Comparison of ENCODE assay signal across 15 cellular contexts in genomic region chr9:120395374-120395773, GRCh38.
DNase-seq lines count a peak whose midpoint lies in the region; ATAC-seq and TF ChIP-seq lines count a peak whose summit lies in the region.
"Had no signal": no experiment of that assay in that cellular context is flagged by ENCODE, and none has a peak within 500 bp of the region (broad histone marks: within the 10 kb centered on the region; RNA-seq: fewer than 3 reads in every experiment).

No MANE protein-coding gene starts in this region.

- BruUV-seq in MCF 10A (replicated peaks; lab: Mats Ljungman, UMichigan): no TSS peak

- H3K9me3 ChIP-seq in breast epithelium (no peaks in the 10 kb centered on the region), right lobe of liver (no peaks in the 10 kb centered on the region), sigmoid colon (no peaks in the 10 kb centered on the region)

- peak overlapping the region; percentile 71 for H3K27ac Mint-ChIP-seq in MCF 10A (ENCODE audit: low read depth, unreplicated experiment)

- TF ChIP-seq POLR2A in breast epithelium (IDR thresholded peaks at IDR 0.05): no peak
- no peak for TF ChIP-seq POLR2A in NB4 (IDR thresholded peaks at IDR 0.05; ENCODE audit: extremely low read depth, insufficient read length)
- TF ChIP-seq POLR2A in right lobe of liver (IDR thresholded peaks at IDR 0.05): no peak
- TF ChIP-seq POLR2A in sigmoid colon (IDR thresholded peaks at IDR 0.05): no peak

- H3K4me1 Mint-ChIP-seq in MCF 10A (ENCODE audit: insufficient read depth, unreplicated experiment): peaks cover 27% of the 10 kb centered on the region
- H3K4me1 Mint-ChIP-seq: H9 had no signal

- H3K4me3 Mint-ChIP-seq in MCF 10A (ENCODE audit: unreplicated experiment): no peak overlapping the region
- H3K4me3 Mint-ChIP-seq: H9 had no signal

- H3K27ac ChIP-seq in breast epithelium (no peak overlapping the region), right lobe of liver (peak overlapping the region in 2 of 3 donors; percentile 62 to 97), sigmoid colon (no peak overlapping the region)
- H3K27ac ChIP-seq: C4-2B had no signal

- H3K4me1 ChIP-seq in breast epithelium: no peaks in the 10 kb centered on the region
- peaks cover 0 to 63% (median 25%) of the 10 kb centered on the region in 4 donors for H3K4me1 ChIP-seq in right lobe of liver
- no peaks in the 10 kb centered on the region for H3K4me1 ChIP-seq in sigmoid colon

- no peaks in the 10 kb centered on the region for H3K9me3 Mint-ChIP-seq in MCF 10A (ENCODE audit: unreplicated experiment)
- H3K9me3 Mint-ChIP-seq: H9 had no signal

- ATAC-seq in right lobe of liver: no peak
- no peak for ATAC-seq in HG03280 (IDR thresholded peaks at IDR 0.05; ENCODE audit: unreplicated experiment)

- intact Hi-C loops in MCF 10A (cut with micrococcal nuclease) (no loop called here), breast epithelium (cut with DNase I; ENCODE audit: low total_unique reads) (no loop called here), right lobe of liver (cut with DNase I) (no loop called here), sigmoid colon (cut with DNase I) (no loop called here)

- WGBS in right lobe of liver (ENCODE audit: insufficient coverage, low coverage, low lambda C conversion rate, missing lambda C conversion rate): 93% methylated on average over 2 of the region's 7 CpGs
- WGBS in sigmoid colon, 2 donors: 90 to 97% methylated on average over 7 of the region's 7 CpGs

- DNase-seq in MCF 10A (ENCODE audit: unreplicated experiment) (no peak), breast epithelium (ENCODE audit: low spot score in 2 of 2) (no peak), NB4 (ENCODE audit: low read depth) (peak; percentile 78), right lobe of liver (no peak), sigmoid colon (peak; percentile 21), SW 1271 (lab: John Stamatoyannopoulos, UW) (no peak), SIG-M5 treated with dmso at 0.1 percent for 504 hours (lab: John Stamatoyannopoulos, UW; ENCODE audit: unreplicated experiment) (no peak)
- DNase-seq: DMS79 treated with DMSO at 0.1 percent for 48 hours, H9, NCI-H1436, NCI-H2029, NCI-H2171 treated with DMSO at 0.1 percent for 48 hours, NCI-H748 treated with DMSO at 0.1 percent for 48 hours had no signal

- H3K36me3 ChIP-seq in breast epithelium (no peaks in the 10 kb centered on the region), right lobe of liver (peaks cover 0 to 7% (median 2%) of the 10 kb centered on the region in 4 donors), sigmoid colon (peaks cover 23 to 96% (median 39%) of the 10 kb centered on the region in 4 donors)

- POLR2A ChIA-PET in MCF 10A (lab: Yijun Ruan, JAX): no interaction called here

- no peak for TF ChIP-seq EP300 in sigmoid colon (IDR thresholded peaks at IDR 0.05)

- no peak overlapping the region for H3K4me3 ChIP-seq in breast epithelium
- H3K4me3 ChIP-seq in NB4 (ENCODE audit: low read depth, low read length): no peak overlapping the region
- H3K4me3 ChIP-seq in right lobe of liver: no peak overlapping the region
- H3K4me3 ChIP-seq in sigmoid colon: no peak overlapping the region

- H3K27me3 Mint-ChIP-seq in MCF 10A (ENCODE audit: insufficient read depth, unreplicated experiment): no peaks in the 10 kb centered on the region

- peaks cover 50% of the 10 kb centered on the region for H3K36me3 Mint-ChIP-seq in MCF 10A (ENCODE audit: insufficient read depth, unreplicated experiment)

- CTCF ChIA-PET in MCF 10A (lab: Yijun Ruan, JAX): interaction anchor here (1.2 kb wide), 1 partner anchor 136 kb away, joined by 4 read pairs; no protein-coding TSS in a partner anchor

- TF ChIP-seq CTCF in MCF 10A (IDR thresholded peaks at IDR 0.05; ENCODE audit: unreplicated experiment): no peak
- no peak for TF ChIP-seq CTCF in breast epithelium (IDR thresholded peaks at IDR 0.05)
- TF ChIP-seq CTCF in NB4 (IDR thresholded peaks at IDR 0.05; ENCODE audit: low read depth, low read length): no peak
- no peak for TF ChIP-seq CTCF in right lobe of liver (IDR thresholded peaks at IDR 0.05)
- no peak for TF ChIP-seq CTCF in sigmoid colon (IDR thresholded peaks at IDR 0.05)

- H3K27me3 ChIP-seq in breast epithelium (no peaks in the 10 kb centered on the region), right lobe of liver (no peaks in the 10 kb centered on the region), sigmoid colon (no peaks in the 10 kb centered on the region)

Comparison
In these comparisons a context has a peak if more than half of its experiments do, and no peak if none do; other contexts are left out.
1. DNase-seq: peak in NB4 (single experiment) and sigmoid colon (single experiment); none in MCF 10A (single experiment), breast epithelium (0 of 2), right lobe of liver (0 of 3), SW 1271 (0 of 2) and SIG-M5 treated with dmso at 0.1 percent for 504 hours (single experiment).
2. H3K27ac ChIP-seq: peak in right lobe of liver (2 of 3); none in breast epithelium (0 of 2) and sigmoid colon (0 of 4).